Comparison of ENCODE assay signal across 8 cellular contexts in genomic region chrX:150568320-150569154, GRCh38. TPM values are rescaled to one million over a fixed set of nuclear protein-coding genes. Genes with fewer than 3 reads are reported as not detected.
DNase-seq lines count a peak whose midpoint lies in the region; ATAC-seq, FAIRE-seq and TF ChIP-seq lines count a peak whose summit lies in the region.

TSS of gene MTM1 (plus strand) at chrX:150568621. CDS start at chrX:150592615, 23,994 bp downstream.

- no peak for TF ChIP-seq POLR2A in H1 (IDR thresholded peaks at IDR 0.05; ENCODE audit: control extremely low read depth in 1 of 2, low read depth in 2 of 2, low read length in 2 of 2)

- H3K9me3 ChIP-seq in HUES48 (ENCODE audit: control insufficient read depth, insufficient read depth, low read length) (no peaks in the 10 kb centered on the region; the same call in none of the 2 replicates), NT2/D1 (ENCODE audit: insufficient read depth, low read length) (no peaks in the 10 kb centered on the region), H1 (ENCODE audit: insufficient read depth in 2 of 2, low read depth in 1 of 2, low read length in 1 of 2) (no peaks in the 10 kb centered on the region)

- H3K4me2 ChIP-seq in H1 (ENCODE audit: insufficient read depth in 1 of 2, low read depth in 2 of 2, low read length in 2 of 2): peak within 1 kb of the TSS; percentile 63 to 84

- peak; percentile 89 for DNase-seq in Caki2 (ENCODE audit: low read depth)
- DNase-seq in NT2/D1 (ENCODE audit: low read depth, low spot score): peak; percentile 81
- DNase-seq in activated CD8-positive, alpha-beta memory T cell treated with anti-CD3 and anti-CD28 coated beads, Interleukin-2, amount 10 ng/mL, durations not matched to agents 7 days and 5 days: peak; percentile 95
- DNase-seq in H1 (ENCODE audit: low read depth in 1 of 2, low spot score in 2 of 2): peak; percentile 83 to 88
- DNase-seq in memory B cell (ENCODE audit: low spot score in 2 of 2): peak; percentile 76 to 89
- peak; percentile 74 for DNase-seq in stimulated activated CD8-positive, alpha-beta memory T cell treated with anti-CD3 and anti-CD28 coated beads, Interleukin-12 subunit alpha, Interleukin-12 subunit beta, amount 100 ng/mL, for 1 hour (ENCODE audit: low read depth)

- peaks cover 37% of the 10 kb centered on the region for H3K4me1 Mint-ChIP-seq in activated CD8-positive, alpha-beta memory T cell treated with anti-CD3 and anti-CD28 coated beads, Interleukin-2, amount 10 ng/mL, durations not matched to agents 7 days and 5 days
- peaks cover 19% of the 10 kb centered on the region for H3K4me1 Mint-ChIP-seq in memory B cell

- TF ChIP-seq EP300 in H1 (IDR thresholded peaks at IDR 0.05; ENCODE audit: borderline replicate concordance in 1 of 2, low read depth in 2 of 2, low read length in 2 of 2): no peak

- no peak within 1 kb of the TSS for H4K5ac ChIP-seq in H1 (ENCODE audit: insufficient read length, low read depth, low read length)

- CTCF ChIA-PET in activated CD8-positive, alpha-beta memory T cell treated with anti-CD3 and anti-CD28 coated beads, Interleukin-2, amount 10 ng/mL, durations not matched to agents 7 days and 5 days (lab: Charles Lee): interaction anchor here (0.9 to 2.0 kb wide), 4 partner anchors 19 to 204 kb away, joined by 4 to 5 read pairs (median 4); no protein-coding TSS in a partner anchor
- CTCF ChIA-PET in H1 (lab: Charles Lee; ENCODE audit: partially characterized antibody): interaction anchor here (1.3 to 2.4 kb wide), 2 partner anchors 24 to 205 kb away, joined by 3 to 8 read pairs; partner anchors contain the start of gene MAMLD1

- no peaks in the 10 kb centered on the region for H3K23me2 ChIP-seq in H1 (ENCODE audit: low read depth, low read length)

- H3K27ac Mint-ChIP-seq in activated CD8-positive, alpha-beta memory T cell treated with anti-CD3 and anti-CD28 coated beads, Interleukin-2, amount 10 ng/mL, durations not matched to agents 7 days and 5 days: peak within 1 kb of the TSS; percentile 90
- H3K27ac Mint-ChIP-seq in memory B cell: peak within 1 kb of the TSS; percentile 90

- peaks cover 2% of the 10 kb centered on the region for H3K36me3 Mint-ChIP-seq in activated CD8-positive, alpha-beta memory T cell treated with anti-CD3 and anti-CD28 coated beads, Interleukin-2, amount 10 ng/mL, durations not matched to agents 7 days and 5 days
- H3K36me3 Mint-ChIP-seq in memory B cell: no peaks in the 10 kb centered on the region

- H3K9me3 Mint-ChIP-seq in activated CD8-positive, alpha-beta memory T cell treated with anti-CD3 and anti-CD28 coated beads, Interleukin-2, amount 10 ng/mL, durations not matched to agents 7 days and 5 days (ENCODE audit: low read depth): no peaks in the 10 kb centered on the region
- H3K9me3 Mint-ChIP-seq in memory B cell: no peaks in the 10 kb centered on the region

- no peak within 1 kb of the TSS for H3K14ac ChIP-seq in H1 (ENCODE audit: insufficient read length)

- no peak within 1 kb of the TSS for H3K4ac ChIP-seq in H1 (replicated peaks; ENCODE audit: insufficient read length, low read depth, low read length)

- in situ Hi-C loops in Caki2 (cut with HindIII; ENCODE audit: low pct_unique_long_range_greater_than_20kb, low sequenced_read_pairs): no loop called here

- H3K4me1 ChIP-seq in HUES48 (ENCODE audit: control insufficient read depth, insufficient read depth, low read length) (peaks cover 39% of the 10 kb centered on the region), NT2/D1 (ENCODE audit: insufficient read depth, insufficient read length) (no peaks in the 10 kb centered on the region), H1 (replicated peaks in 1 of 4; ENCODE audit: control insufficient read depth in 3 of 4, insufficient read depth in 4 of 4, low read length in 3 of 4) (peaks cover 0 to 18% (median 3%) of the 10 kb centered on the region in 4 experiments; a peak in 5 of 7 replicates)

- WGBS in H1 (ENCODE audit: extremely low coverage in 1 of 2, insufficient coverage in 1 of 2, insufficient read length in 1 of 2, insufficient replicate concordance in 2 of 2, low coverage in 1 of 2, low lambda C conversion rate in 2 of 2, missing lambda C conversion rate in 1 of 2), 2 experiments: 2% methylated on average over 25 of the region's 89 CpGs; no CpG with 5 or more reads in 1 of the 2 experiments

- FAIRE-seq in H1 (lab: Jason Lieb, UNC): no peak

- no peak within 1 kb of the TSS for H2AFZ ChIP-seq in H1 (ENCODE audit: low read length)

- H4K91ac ChIP-seq in H1 (replicated peaks; ENCODE audit: insufficient read length, low read length): no peak within 1 kb of the TSS

- peak within 1 kb of the TSS; percentile 81 for H3K4me3 Mint-ChIP-seq in activated CD8-positive, alpha-beta memory T cell treated with anti-CD3 and anti-CD28 coated beads, Interleukin-2, amount 10 ng/mL, durations not matched to agents 7 days and 5 days
- peak within 1 kb of the TSS; percentile 87 for H3K4me3 Mint-ChIP-seq in memory B cell

- TF ChIP-seq RAD21 in H1 (IDR thresholded peaks at IDR 0.05 in 1 of 2, conservative IDR thresholded peaks at IDR 0.05 in 1 of 2; ENCODE audit: low read depth in 2 of 2, low read length in 2 of 2): no peak

- no peak within 1 kb of the TSS for H2BK120ac ChIP-seq in H1 (replicated peaks; ENCODE audit: low read depth, low read length)

- H3K56ac ChIP-seq in H1 (replicated peaks; ENCODE audit: insufficient read length, low read depth, low read length): peak within 1 kb of the TSS; percentile 16

- H2BK5ac ChIP-seq in H1 (ENCODE audit: low read depth, low read length): no peak within 1 kb of the TSS; the same call in 1 of the 2 replicates

- peaks cover 0 to 21% of the 10 kb centered on the region in 2 experiments; a peak in 2 of 4 replicates for H3K79me2 ChIP-seq in H1 (ENCODE audit: control insufficient read depth in 1 of 2, insufficient read depth in 2 of 2, low read length in 2 of 2)

- H3K18ac ChIP-seq in H1 (ENCODE audit: extremely low read depth, low read length): no peak within 1 kb of the TSS; the same call in 1 of the 2 replicates

- no peaks in the 10 kb centered on the region for H4K20me1 ChIP-seq in H1 (replicated peaks in 1 of 2; ENCODE audit: control insufficient read depth in 1 of 2, insufficient read depth in 2 of 2, low read length in 2 of 2)

- no peak within 1 kb of the TSS for H2BK12ac ChIP-seq in H1 (ENCODE audit: low read depth, low read length)

- H3K9ac ChIP-seq in HUES48 (ENCODE audit: low read depth, low read length) (peak within 1 kb of the TSS; percentile 37; the same call in 1 of the 2 replicates), NT2/D1 (ENCODE audit: insufficient read length, low read depth) (peak within 1 kb of the TSS; percentile 76), H1 (replicated peaks in 1 of 4; ENCODE audit: extremely low read depth in 1 of 4, low read depth in 3 of 4, low read length in 3 of 4) (peak within 1 kb of the TSS in 3 of 4 experiments; percentile 55 to 70 (median 69); a peak in 5 of 7 replicates)

- no peak within 1 kb of the TSS for H2BK20ac ChIP-seq in H1 (ENCODE audit: low read length)

- no peak within 1 kb of the TSS for H2BK15ac ChIP-seq in H1 (ENCODE audit: low read length)

- H3K27me3 ChIP-seq in HUES48 (ENCODE audit: control insufficient read depth, insufficient read depth, low read length): no peaks in the 10 kb centered on the region; the same call in 1 of the 2 replicates
- H3K27me3 ChIP-seq in NT2/D1 (ENCODE audit: insufficient read depth, insufficient read length): no peaks in the 10 kb centered on the region
- H3K27me3 ChIP-seq in H1 (replicated peaks in 1 of 4; ENCODE audit: control insufficient read depth in 3 of 4, extremely low read depth in 1 of 4, insufficient read depth in 3 of 4, low read length in 3 of 4): no peaks in the 10 kb centered on the region

- H3K27ac ChIP-seq in HUES48 (ENCODE audit: low read depth, low read length) (peak within 1 kb of the TSS; percentile 87), H1 (ENCODE audit: low read depth, low read length) (no peak within 1 kb of the TSS)

- no peak within 1 kb of the TSS for H2AK5ac ChIP-seq in H1 (ENCODE audit: low read depth, low read length)

- peak within 1 kb of the TSS; percentile 80 for H3K4me3 ChIP-seq in HUES48 (ENCODE audit: low read depth, low read length)
- peak within 1 kb of the TSS; percentile 57 for H3K4me3 ChIP-seq in NT2/D1 (ENCODE audit: insufficient read length, low read depth)
- peak within 1 kb of the TSS; percentile 54 to 88 (median 64) for H3K4me3 ChIP-seq in H1 (ENCODE audit: extremely low read depth in 1 of 4, insufficient read depth in 2 of 4, low read depth in 3 of 4, low read length in 4 of 4)

- H3K36me3 ChIP-seq in HUES48 (ENCODE audit: control insufficient read depth, insufficient read depth, low read length): no peaks in the 10 kb centered on the region
- no peaks in the 10 kb centered on the region for H3K36me3 ChIP-seq in NT2/D1 (ENCODE audit: insufficient read depth, insufficient read length, low read length)
- no peaks in the 10 kb centered on the region for H3K36me3 ChIP-seq in H1 (ENCODE audit: control insufficient read depth in 2 of 4, insufficient read depth in 4 of 4, low read length in 3 of 4)

- peak; percentile 92 for ATAC-seq in GM21423 (IDR thresholded peaks at IDR 0.05; ENCODE audit: unreplicated experiment)
- ATAC-seq in activated CD8-positive, alpha-beta memory T cell treated with anti-CD3 and anti-CD28 coated beads, Interleukin-2, amount 10 ng/mL, durations not matched to agents 7 days and 5 days: peak; percentile 91
- peak; percentile 84 for ATAC-seq in memory B cell (ENCODE audit: low read depth)

- no peaks in the 10 kb centered on the region for H3K27me3 Mint-ChIP-seq in activated CD8-positive, alpha-beta memory T cell treated with anti-CD3 and anti-CD28 coated beads, Interleukin-2, amount 10 ng/mL, durations not matched to agents 7 days and 5 days
- H3K27me3 Mint-ChIP-seq in memory B cell: no peaks in the 10 kb centered on the region

- H3K79me1 ChIP-seq in H1 (ENCODE audit: low read depth, low read length): no peaks in the 10 kb centered on the region

- H3K23ac ChIP-seq in H1 (ENCODE audit: insufficient read length): no peak within 1 kb of the TSS

- POLR2A ChIA-PET in H1 (lab: Charles Lee; ENCODE audit: partially characterized antibody): interaction anchor here (1.8 kb wide), 1 partner anchor 10 kb away, joined by 6 read pairs; no protein-coding TSS in a partner anchor

- no peak within 1 kb of the TSS; the same call in 1 of the 2 replicates for H4K8ac ChIP-seq in H1 (ENCODE audit: extremely low read depth, insufficient read depth, low read length)

- no peak for TF ChIP-seq CTCF in H1 (IDR thresholded peaks at IDR 0.05; ENCODE audit: control extremely low read depth in 1 of 3, insufficient read depth in 1 of 3, low read depth in 1 of 3, low read length in 3 of 3)

RNA-seq across cellular contexts. Expression of gene MTM1, which starts in this region (rescaled TPM):
- total RNA-seq in Caki2 (2014; rRNA removed; shearing (Covaris generic); ENCODE audit: low replicate concordance): 2.4 and 5.1 TPM in 2 replicates
- total RNA-seq in activated CD8-positive, alpha-beta memory T cell treated with anti-CD3 and anti-CD28 coated beads, Interleukin-2, amount 10 ng/mL, durations not matched to agents 7 days and 5 days: 10 to 100 TPM; 38.6 to 40.3 TPM
- 8.4 and 9.5 TPM in 2 replicates for total RNA-seq in H1 (2021; fragmentation: NEBNext Ultra II Directional; extraction: Animal tissue kit (Norgen Biotek cat#: 25700))
- polyA plus RNA-seq in H1 (2011; rRNA removed): 1.7 and 2.3 TPM in 2 replicates
- 3.2 TPM for polyA plus RNA-seq in H1 (2011; cell fraction: cytosol; rRNA removed)
- 2.3 TPM for polyA plus RNA-seq in H1 (2011; cell fraction: nucleus; rRNA removed)
- 3.3 to 8.4 TPM (median 4.5 TPM) in 4 replicates for polyA plus RNA-seq in H1 (2012, experiment 1 of 2)
- 0.30 TPM for polyA plus RNA-seq in H1 (2012, experiment 2 of 2)
- 3.2 TPM for polyA plus RNA-seq in H1 (2013, experiment 1 of 2)
- 3.3 TPM for polyA plus RNA-seq in H1 (2013, experiment 2 of 2)
- 4.7 and 8.4 TPM in 2 replicates for polyA minus RNA-seq in H1 (2011; rRNA and poly(A)+ RNA removed)
- polyA minus RNA-seq in H1 (2011; cell fraction: cytosol; rRNA and poly(A)+ RNA removed): 1.4 TPM
- polyA minus RNA-seq in H1 (2011; cell fraction: nucleus; rRNA and poly(A)+ RNA removed): 7.0 TPM
